ENCODE assay signal across 8 cellular contexts in genomic region chr16:69286941-69287713, GRCh38. TPM values are rescaled to one million over a fixed set of nuclear protein-coding genes. Genes with fewer than 3 reads are reported as not detected.
DNase-seq lines count a peak whose midpoint lies in the region; ATAC-seq and TF ChIP-seq lines count a peak whose summit lies in the region.

No MANE protein-coding gene starts in this region.

- no peak overlapping the region for H3K4me3 ChIP-seq in stomach

- peak; percentile 91 for TF ChIP-seq CTCF in HFFc6 (IDR thresholded peaks at IDR 0.05)
- peak in 5 of 7 experiments; percentile 29 to 84 (median 45) for TF ChIP-seq CTCF in stomach (IDR thresholded peaks at IDR 0.05)

- WGBS in stomach, 5 donors, result 53 to 68% (median 58%) methylated on average over 13 of the region's 13 CpGs

- in situ Hi-C loops in T47D (cut with HindIII; ENCODE audit: low pct_unique_long_range_greater_than_20kb, low sequenced_read_pairs), result no loop called here

- peaks cover 0 to 12% (median 8%) of the 10 kb centered on the region in 4 donors for H3K4me1 ChIP-seq in stomach

- H3K9me3 ChIP-seq in stomach, result no peaks in the 10 kb centered on the region

- H3K36me3 ChIP-seq in stomach, result peaks cover 5 to 47% (median 42%) of the 10 kb centered on the region in 4 donors

- H3K9me3 Mint-ChIP-seq in HFFc6, result no peaks in the 10 kb centered on the region

- H3K36me3 Mint-ChIP-seq in HFFc6 (ENCODE audit: low read depth), result no peaks in the 10 kb centered on the region

- TF ChIP-seq POLR2A in stomach (IDR thresholded peaks at IDR 0.05), result no peak

- H3K4me1 Mint-ChIP-seq in HFFc6 (ENCODE audit: low read depth), result peaks cover 23% of the 10 kb centered on the region

- H3K27ac ChIP-seq in stomach, result peak overlapping the region in 2 of 5 donors; percentile 20 to 27

- no peak overlapping the region for H3K4me3 Mint-ChIP-seq in HFFc6

- no peaks in the 10 kb centered on the region for H3K27me3 ChIP-seq in stomach

- intact Hi-C loops in stomach (cut with DNase I; ENCODE audit: low total_unique reads), result loop anchor here (5.0 kb wide), 1 partner anchor 135 kb away; no protein-coding TSS in a partner anchor

- peak overlapping the region; percentile 18; the same call in 1 of the 2 replicates for H3K27ac Mint-ChIP-seq in HFFc6

- DNase-seq in DMS 273 (lab: John Stamatoyannopoulos, UW; ENCODE audit: unreplicated experiment) (peak; percentile 81), HFFc6 (peak; percentile 61), RKO (ENCODE audit: low spot score) (peak; percentile 61), T47D (ENCODE audit: low read depth in 1 of 2, low spot score in 1 of 2) (peak; percentile 32 to 77), left kidney (ENCODE audit: low read depth, low spot score) (peak; percentile 78), stomach (no peak)

- no peak for TF ChIP-seq EP300 in stomach (IDR thresholded peaks at IDR 0.05)

- H3K27me3 Mint-ChIP-seq in HFFc6 (ENCODE audit: insufficient read depth), result no peaks in the 10 kb centered on the region; the same call in 1 of the 2 replicates

- ATAC-seq in HG03097 (IDR thresholded peaks at IDR 0.05; ENCODE audit: low FRiP score, unreplicated experiment) (no peak), GM21825 (IDR thresholded peaks at IDR 0.05; ENCODE audit: unreplicated experiment) (no peak)

RNA-seq across cellular contexts. Expression of gene VPS4A, which starts 24.0 kb away (rescaled TPM):
- total RNA-seq in HFFc6 (2021; fragmentation: NEBNext Ultra II Directional; extraction: Animal tissue kit (Norgen Biotek cat#: 25700)), result 10 to 100 TPM; 33.2 to 39.8 (median 36.7) TPM
- 10 to 100 TPM in 4 of 5 donors, 1 to 10 TPM in 1; 4.1 to 51.0 (median 33.9) TPM for total RNA-seq in stomach
- 10 to 100 TPM; 27.3 to 30.4 (median 27.8) TPM for polyA plus RNA-seq in stomach

RNA-seq across cellular contexts. Expression of gene PDF, which starts 43.3 kb away (rescaled TPM):
- total RNA-seq in HFFc6 (2021; fragmentation: NEBNext Ultra II Directional; extraction: Animal tissue kit (Norgen Biotek cat#: 25700)), result 10 to 100 TPM; 14.5 to 21.1 (median 16.5) TPM
- 100 to 1,000 TPM in 1 of 5 donors, 10 to 100 TPM in 2, 1 to 10 TPM in 1, not detected in 1; 6.4 to 131 (median 23.6) TPM for total RNA-seq in stomach
- 1 to 10 TPM; 1.7 to 7.9 (median 7.1) TPM for polyA plus RNA-seq in stomach

RNA-seq across cellular contexts. Expression of gene COG8, which starts 52.2 kb away (rescaled TPM):
- 10 to 100 TPM; 29.4 to 36.8 (median 35.2) TPM for total RNA-seq in HFFc6 (2021; fragmentation: NEBNext Ultra II Directional; extraction: Animal tissue kit (Norgen Biotek cat#: 25700))
- total RNA-seq in stomach, result 100 to 1,000 TPM in 1 of 5 donors, 10 to 100 TPM in 4; 18.1 to 167 (median 33.6) TPM
- 10 to 100 TPM; 11.1 to 19.7 (median 11.5) TPM for polyA plus RNA-seq in stomach

RNA-seq across cellular contexts. Expression of gene NIP7, which starts 52.4 kb away (rescaled TPM):
- 10 to 100 TPM; 34.7 to 43.5 (median 37.1) TPM for total RNA-seq in HFFc6 (2021; fragmentation: NEBNext Ultra II Directional; extraction: Animal tissue kit (Norgen Biotek cat#: 25700))
- 10 to 100 TPM in 2 of 5 donors, 1 to 10 TPM in 1, under 1 TPM in 1, not detected in 1; 0.89 to 18.9 (median 9.8) TPM for total RNA-seq in stomach
- polyA plus RNA-seq in stomach, result 10 to 100 TPM; 10.9 to 16.3 (median 14.4) TPM
